Comparison of ENCODE assay signal across 1 cellular context in genomic region chr2:208542465-208543041, GRCh38.
A peak's percentile ranks its signal among the peaks of the same experiment; 100 is the strongest.
TF ChIP-seq lines count a peak whose summit lies in the region.

No MANE protein-coding gene starts in this region.

TF ChIP-seq in K562, 482 proteins besides CTCF, POLR2A, EP300 and RAD21 (continued from another document and continues in another):
- TF ChIP-seq ZNF740 (CRISPR knock-in tag; IDR thresholded peaks at IDR 0.05), result no peak
- TF ChIP-seq ZNF740 (tag; IDR thresholded peaks at IDR 0.05), result no peak
- TF ChIP-seq KHSRP (IDR thresholded peaks at IDR 0.05), result no peak
- no peak for TF ChIP-seq NFE2L1 (tag; IDR thresholded peaks at IDR 0.05; ENCODE audit: borderline replicate concordance, low read depth)
- no peak for TF ChIP-seq CHCHD3 (CRISPR knock-in tag; IDR thresholded peaks at IDR 0.05)
- TF ChIP-seq POLR2H (tag; IDR thresholded peaks at IDR 0.05; ENCODE audit: low read depth), result peak; percentile 47; the same call in 1 of the 2 replicates
- TF ChIP-seq KDM5B (IDR thresholded peaks at IDR 0.05; ENCODE audit: insufficient replicate concordance, low read depth, low read length), result peak; percentile 47
- no peak for TF ChIP-seq SIX5 (IDR thresholded peaks at IDR 0.05; ENCODE audit: borderline replicate concordance in 1 of 2, insufficient read depth in 1 of 2, low read depth in 1 of 2, low read length in 2 of 2)
- no peak for TF ChIP-seq SP2 (IDR thresholded peaks at IDR 0.05; ENCODE audit: extremely low read depth, low read depth, low read length, poor library complexity, severe bottlenecking)
- TF ChIP-seq ZNF778 (CRISPR knock-in tag; IDR thresholded peaks at IDR 0.05), result no peak
- TF ChIP-seq PHF8 (IDR thresholded peaks at IDR 0.05; ENCODE audit: borderline replicate concordance, low read length), result peak; percentile 33; the same call in 1 of the 2 replicates
- TF ChIP-seq NBN (IDR thresholded peaks at IDR 0.05; ENCODE audit: low read depth), result no peak
- no peak for TF ChIP-seq NR0B1 (IDR thresholded peaks at IDR 0.05; ENCODE audit: partially characterized antibody)
- TF ChIP-seq CLOCK (CRISPR knock-in tag; IDR thresholded peaks at IDR 0.05; ENCODE audit: borderline replicate concordance), result no peak
- TF ChIP-seq CEBPG (CRISPR knock-in tag; IDR thresholded peaks at IDR 0.05), result no peak
- no peak for TF ChIP-seq CEBPG (tag; conservative IDR thresholded peaks at IDR 0.05 in 1 of 2, IDR thresholded peaks at IDR 0.05 in 1 of 2)
- peak; percentile 50; the same call in 1 of the 2 replicates for TF ChIP-seq RBFOX2 (IDR thresholded peaks at IDR 0.05; ENCODE audit: low read depth, low read length)
- 0 out of 4 replicates have a peak, but pooled peaks of 1 of the 2 experiments have one; percentile 5 for TF ChIP-seq KDM1A (IDR thresholded peaks at IDR 0.05)
- no peak for TF ChIP-seq ZNF589 (CRISPR knock-in tag; IDR thresholded peaks at IDR 0.05; ENCODE audit: low read depth)
- TF ChIP-seq EHMT2 (IDR thresholded peaks at IDR 0.05), result peak; percentile 56; the same call in 1 of the 2 replicates
- TF ChIP-seq FOSL1 (tag; conservative IDR thresholded peaks at IDR 0.05), result peak; percentile 48
- TF ChIP-seq BRD9 (IDR thresholded peaks at IDR 0.05; ENCODE audit: low read depth, partially characterized antibody), result peak; percentile 58
- TF ChIP-seq CEBPZ (IDR thresholded peaks at IDR 0.05; ENCODE audit: borderline replicate concordance, low read depth, low read length), result no peak
- no peak for TF ChIP-seq ATF6 (CRISPR knock-in tag; IDR thresholded peaks at IDR 0.05)
- TF ChIP-seq TBP (optimal IDR thresholded peaks at IDR 0.05; ENCODE audit: low read depth, low read length), result peak; percentile 31
- TF ChIP-seq TAF9B (IDR thresholded peaks at IDR 0.05; ENCODE audit: partially characterized antibody), result peak; percentile 7
- TF ChIP-seq MYNN (IDR thresholded peaks at IDR 0.05), result no peak
- no peak for TF ChIP-seq MYNN (CRISPR knock-in tag; IDR thresholded peaks at IDR 0.05)
- TF ChIP-seq CC2D1A (IDR thresholded peaks at IDR 0.05), result no peak
- no peak for TF ChIP-seq GTF2F1 (IDR thresholded peaks at IDR 0.05; ENCODE audit: low read depth, low read length)
- TF ChIP-seq SMARCA4 (IDR thresholded peaks at IDR 0.05), result 0 out of 2 replicates have a peak, but pooled peaks have one; percentile 13
- no peak for TF ChIP-seq HBP1 (CRISPR knock-in tag; IDR thresholded peaks at IDR 0.05)
- TF ChIP-seq BRD4 (IDR thresholded peaks at IDR 0.05), result 0 out of 2 replicates have a peak, but pooled peaks have one; percentile 8
- no peak for TF ChIP-seq SETDB1 (IDR thresholded peaks at IDR 0.05; ENCODE audit: low read length)
- no peak for TF ChIP-seq ZNF197 (CRISPR knock-in tag; IDR thresholded peaks at IDR 0.05; ENCODE audit: low read depth)
- TF ChIP-seq ZNF764 (CRISPR knock-in tag; IDR thresholded peaks at IDR 0.05; ENCODE audit: low read depth), result no peak
- no peak for TF ChIP-seq SMAD3 (CRISPR knock-in tag; conservative IDR thresholded peaks at IDR 0.05)
- no peak for TF ChIP-seq HDAC1 (IDR thresholded peaks at IDR 0.05)
- TF ChIP-seq XRCC4 (IDR thresholded peaks at IDR 0.05; ENCODE audit: extremely low read depth, insufficient read depth, insufficient read length), result no peak
- no peak for TF ChIP-seq ETV1 (tag; conservative IDR thresholded peaks at IDR 0.05; ENCODE audit: low read depth)
- no peak for TF ChIP-seq ZNF444 (CRISPR knock-in tag; IDR thresholded peaks at IDR 0.05)
- TF ChIP-seq ZNF318 (IDR thresholded peaks at IDR 0.05; ENCODE audit: borderline replicate concordance in 1 of 2, low read depth in 1 of 2), result no peak
- TF ChIP-seq ZBTB1 (CRISPR knock-in tag; IDR thresholded peaks at IDR 0.05; ENCODE audit: borderline replicate concordance, low read depth), result no peak
- peak; percentile 66 for TF ChIP-seq POLR2B (IDR thresholded peaks at IDR 0.05; ENCODE audit: low read depth, partially characterized antibody)
- TF ChIP-seq SAP30 (IDR thresholded peaks at IDR 0.05; ENCODE audit: borderline replicate concordance, insufficient read depth, low read depth, low read length, poor library complexity, severe bottlenecking), result no peak
- peak; percentile 24; the same call in 1 of the 2 replicates for TF ChIP-seq ZNF316 (IDR thresholded peaks at IDR 0.05)
